27 cellular contexts compared by ENCODE assay signal in the genomic region with DNA sequence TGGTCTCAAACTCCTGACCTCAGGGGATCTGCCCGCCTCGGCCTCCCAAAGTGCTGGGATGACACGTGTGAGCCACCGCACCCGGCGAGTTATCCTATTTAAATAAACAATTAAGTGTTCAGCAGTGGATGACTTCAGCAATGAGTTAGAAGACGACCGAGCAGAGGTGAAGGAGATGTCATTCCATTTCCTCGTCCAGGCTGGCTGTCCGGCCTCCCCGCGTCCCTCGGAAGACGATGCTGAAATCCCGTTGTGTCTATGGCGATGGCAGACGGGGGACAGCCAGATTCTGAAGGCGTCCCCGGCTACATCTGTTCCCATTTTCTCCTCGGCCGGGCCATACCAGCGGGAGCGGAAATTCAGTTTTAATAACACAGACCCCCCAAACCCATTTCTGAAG.
"Had no signal": no experiment of that assay in that cellular context is flagged by ENCODE, and none has a peak within 500 bp of the region (broad histone marks: within the 10 kb centered on the region; RNA-seq: fewer than 3 reads in every experiment).

No MANE protein-coding gene starts in this region.

- H3K27me3 ChIP-seq: esophagus squamous epithelium, heart right ventricle, neutrophil, pancreas, right lobe of liver, thyroid gland had no signal

- H3K27ac ChIP-seq: coronary artery, esophagus squamous epithelium, heart right ventricle, neutrophil, pancreas, right lobe of liver, stomach, thyroid gland had no signal

- H3K36me3 Mint-ChIP-seq: naive thymus-derived CD4-positive, alpha-beta T cell; stimulated activated effector memory CD8-positive, alpha-beta T cell treated with anti-CD3 and anti-CD28 coated beads, Interleukin-12 subunit alpha, Interleukin-12 subunit beta, amount 100 ng/mL, for 72 hours had no signal

- H3K4me3 ChIP-seq: coronary artery, esophagus squamous epithelium, heart right ventricle, pancreas, right lobe of liver, smooth muscle cell, stomach, thyroid gland had no signal

- H3K36me3 ChIP-seq: esophagus squamous epithelium, heart right ventricle, neutrophil, pancreas, right lobe of liver, stomach, thyroid gland had no signal

- H3K9me3 Mint-ChIP-seq: central memory CD8-positive, alpha-beta T cell; naive thymus-derived CD4-positive, alpha-beta T cell; nephron; stimulated activated effector memory CD8-positive, alpha-beta T cell treated with anti-CD3 and anti-CD28 coated beads, Interleukin-12 subunit alpha, Interleukin-12 subunit beta, amount 100 ng/mL, for 72 hours had no signal

- H3K4me1 Mint-ChIP-seq: central memory CD8-positive, alpha-beta T cell; naive thymus-derived CD4-positive, alpha-beta T cell; nephron; stimulated activated effector memory CD8-positive, alpha-beta T cell treated with anti-CD3 and anti-CD28 coated beads, Interleukin-12 subunit alpha, Interleukin-12 subunit beta, amount 100 ng/mL, for 72 hours had no signal

- H3K4me2 ChIP-seq: smooth muscle cell had no signal

- DNase-seq: dermis blood vessel endothelial cell; effector memory CD4-positive, alpha-beta T cell; erythroblast; esophagus squamous epithelium; foreskin melanocyte; glutamatergic neuron; heart right ventricle; hippocampal formation; left ventricle myocardium superior; mesenchymal stem cell; midbrain; naive thymus-derived CD4-positive, alpha-beta T cell; pancreas; right lobe of liver; stimulated activated CD4-positive, alpha-beta T cell treated with anti-CD3 and anti-CD28 coated beads, Interleukin-2, amount 100 ng/mL, for 24 hours; stimulated activated CD4-positive, alpha-beta T cell treated with anti-CD3 and anti-CD28 coated beads, Interleukin-4, amount 100 ng/mL, for 24 hours; stimulated activated naive CD4-positive, alpha-beta T cell treated with Interleukin-2 at 50 U/mL for 16 hours; stomach; thyroid gland; trophoblast cell had no signal

- ATAC-seq: heart right ventricle; left ventricle myocardium superior; naive thymus-derived CD4-positive, alpha-beta T cell; pancreas; right lobe of liver; stimulated activated effector memory CD8-positive, alpha-beta T cell treated with anti-CD3 and anti-CD28 coated beads, Interleukin-12 subunit alpha, Interleukin-12 subunit beta, amount 100 ng/mL, for 72 hours had no signal

- H3K27ac Mint-ChIP-seq: naive thymus-derived CD4-positive, alpha-beta T cell; nephron; progenitor cell of endocrine pancreas; stimulated activated effector memory CD8-positive, alpha-beta T cell treated with anti-CD3 and anti-CD28 coated beads, Interleukin-12 subunit alpha, Interleukin-12 subunit beta, amount 100 ng/mL, for 72 hours had no signal

- H3K4me3 Mint-ChIP-seq: central memory CD8-positive, alpha-beta T cell; naive thymus-derived CD4-positive, alpha-beta T cell; nephron; stimulated activated effector memory CD8-positive, alpha-beta T cell treated with anti-CD3 and anti-CD28 coated beads, Interleukin-12 subunit alpha, Interleukin-12 subunit beta, amount 100 ng/mL, for 72 hours had no signal

- H3K27me3 Mint-ChIP-seq: central memory CD8-positive, alpha-beta T cell; naive thymus-derived CD4-positive, alpha-beta T cell; progenitor cell of endocrine pancreas had no signal

- H3K9me3 ChIP-seq: esophagus squamous epithelium, heart right ventricle, neutrophil, pancreas, right lobe of liver, thyroid gland had no signal

- H3K4me1 ChIP-seq: esophagus squamous epithelium, heart right ventricle, pancreas, right lobe of liver, stomach, thyroid gland had no signal
